8 cellular contexts compared by ENCODE assay signal in genomic region chr1:6491480-6491962, GRCh38. TPM values are rescaled to one million over a fixed set of nuclear protein-coding genes. Genes with fewer than 3 reads are reported as not detected.
DNase-seq lines count a peak whose midpoint lies in the region; ATAC-seq and TF ChIP-seq lines count a peak whose summit lies in the region.

PLEKHG5 (minus strand) TSS chr1:6491667; CDS start chr1:6477571, 14,096 bp downstream.

- no peak for TF ChIP-seq CTCF in Peyer's patch (IDR thresholded peaks at IDR 0.05)
- TF ChIP-seq CTCF in endodermal cell (conservative IDR thresholded peaks at IDR 0.05), result no peak
- TF ChIP-seq CTCF in CD14-positive monocyte (IDR thresholded peaks at IDR 0.05), result no peak

- H3K27me3 Mint-ChIP-seq in endodermal cell (ENCODE audit: insufficient read depth), result peaks cover 19% of the 10 kb centered on the region
- peaks cover 51 to 78% (median 60%) of the 10 kb centered on the region in 3 donors for H3K27me3 Mint-ChIP-seq in CD14-positive monocyte (ENCODE audit: low read depth in 3 of 3)

- H3K9me3 ChIP-seq in Peyer's patch, result no peaks in the 10 kb centered on the region
- H3K9me3 ChIP-seq in endodermal cell (ENCODE audit: control insufficient read depth, low read length), result no peaks in the 10 kb centered on the region
- no peaks in the 10 kb centered on the region for H3K9me3 ChIP-seq in mucosa of stomach (ENCODE audit: control insufficient read depth, low read length)

- H3K4me3 ChIP-seq in Peyer's patch (peak within 1 kb of the TSS; percentile 61 to 69 (median 65)), endodermal cell (ENCODE audit: low read length) (peak within 1 kb of the TSS; percentile 86), mucosa of stomach (ENCODE audit: low read length) (peak within 1 kb of the TSS; percentile 71)

- H3K9ac ChIP-seq in endodermal cell (ENCODE audit: extremely low read depth, low read length, poor library complexity, severe bottlenecking), result peak within 1 kb of the TSS; percentile 51
- peak within 1 kb of the TSS; percentile 92 for H3K9ac ChIP-seq in mucosa of stomach (ENCODE audit: low read length)

- no peaks in the 10 kb centered on the region for H3K36me3 ChIP-seq in Peyer's patch
- no peaks in the 10 kb centered on the region for H3K36me3 ChIP-seq in endodermal cell (ENCODE audit: control insufficient read depth, insufficient read depth, low read length)
- H3K36me3 ChIP-seq in mucosa of stomach (ENCODE audit: control insufficient read depth, insufficient read depth, low read length), result no peaks in the 10 kb centered on the region

- H3K27ac Mint-ChIP-seq in endodermal cell (peak within 1 kb of the TSS; percentile 40), CD14-positive monocyte (no peak within 1 kb of the TSS)

- H3K4me3 Mint-ChIP-seq in endodermal cell, result peak within 1 kb of the TSS; percentile 64
- peak within 1 kb of the TSS in 1 of 2 donors; percentile 41 for H3K4me3 Mint-ChIP-seq in CD14-positive monocyte

- peaks cover 10% of the 10 kb centered on the region for H3K4me1 Mint-ChIP-seq in endodermal cell
- peaks cover 5% of the 10 kb centered on the region for H3K4me1 Mint-ChIP-seq in CD14-positive monocyte

- DNase-seq in ELR (ENCODE audit: low read depth), result peak; percentile 97
- DNase-seq in Peyer's patch, result no peak
- peak; percentile 82 for DNase-seq in endodermal cell
- no peak for DNase-seq in DMS114 treated with DMSO at 0.1 percent for 48 hours (lab: John Stamatoyannopoulos, UW; ENCODE audit: unreplicated experiment)
- DNase-seq in CD14-positive monocyte (ENCODE audit: low spot score), result no peak

- H3K27me3 ChIP-seq in Peyer's patch (no peaks in the 10 kb centered on the region), endodermal cell (ENCODE audit: control insufficient read depth, insufficient read depth, low read length, poor library complexity, severe bottlenecking) (peaks cover 10% of the 10 kb centered on the region), mucosa of stomach (ENCODE audit: control insufficient read depth, insufficient read depth, low read length) (peaks cover 11% of the 10 kb centered on the region)

- H3K27ac ChIP-seq in Peyer's patch (peak within 1 kb of the TSS; percentile 67 to 75 (median 70)), endodermal cell (ENCODE audit: low read depth, low read length) (no peak within 1 kb of the TSS)

- peaks cover 0 to 30% (median 5%) of the 10 kb centered on the region in 4 donors for H3K4me1 ChIP-seq in Peyer's patch
- peaks cover 2% of the 10 kb centered on the region for H3K4me1 ChIP-seq in endodermal cell (ENCODE audit: control insufficient read depth, insufficient read depth, low read length)
- peaks cover 42% of the 10 kb centered on the region for H3K4me1 ChIP-seq in mucosa of stomach (ENCODE audit: control insufficient read depth, insufficient read depth, low read length)

- H3K36me3 Mint-ChIP-seq in endodermal cell (ENCODE audit: low read depth) (no peaks in the 10 kb centered on the region), CD14-positive monocyte (no peaks in the 10 kb centered on the region)

- intact Hi-C loops in CD14-positive monocyte (cut with micrococcal nuclease), result no loop called here

- ATAC-seq in HG03139 (IDR thresholded peaks at IDR 0.05; ENCODE audit: unreplicated experiment) (no peak), HG03565 (IDR thresholded peaks at IDR 0.05; ENCODE audit: unreplicated experiment) (no peak)

- WGBS in endodermal cell (ENCODE audit: insufficient coverage in 1 of 2, insufficient read length in 1 of 2), 2 experiments, result 62 to 65% methylated on average over 4 to 6 of the region's 6 CpGs

- TF ChIP-seq POLR2A in Peyer's patch (IDR thresholded peaks at IDR 0.05), result no peak

- H3K9me3 Mint-ChIP-seq in endodermal cell (no peaks in the 10 kb centered on the region), CD14-positive monocyte (peaks cover 0 to 3% (median 0%) of the 10 kb centered on the region in 7 donors)

RNA-seq across cellular contexts. Expression of gene PLEKHG5, which starts in this region (rescaled TPM):
- 10 to 100 TPM; 17.7 to 56.9 (median 45.4) TPM for total RNA-seq in Peyer's patch
- total RNA-seq in endodermal cell, result 10 to 100 TPM; 32.6 to 38.8 TPM
- polyA plus RNA-seq in endodermal cell (2013, experiment 1 of 2), result 34.4 TPM
- 29.5 TPM for polyA plus RNA-seq in endodermal cell (2013, experiment 2 of 2)
- not detected for polyA plus RNA-seq in CD14-positive monocyte

Comparison
In these comparisons a context has a peak if more than half of its experiments do, and no peak if none do; other contexts are left out.
1. DNase-seq: peak in ELR (single experiment) and endodermal cell (single experiment); none in Peyer's patch (0 of 3), DMS114 treated with DMSO at 0.1 percent for 48 hours (single experiment) and CD14-positive monocyte (single experiment).
2. Peak in every context shown above with its lines, with median percentiles within 50 percentile points of each other: H3K4me3 ChIP-seq.